23 cellular contexts compared by ENCODE assay signal in genomic region chr6:159871911-159872310, GRCh38. TPM values are rescaled to one million over a fixed set of nuclear protein-coding genes. Genes with fewer than 3 reads are reported as not detected.
DNase-seq lines count a peak whose midpoint lies in the region; ATAC-seq and TF ChIP-seq lines count a peak whose summit lies in the region.
"Had no signal": no experiment of that assay in that cellular context is flagged by ENCODE, and none has a peak within 500 bp of the region (broad histone marks: within the 10 kb centered on the region; RNA-seq: fewer than 3 reads in every experiment).

No MANE protein-coding gene starts in this region.

- no peak for ATAC-seq in IMR-90 (ENCODE audit: low read depth)
- ATAC-seq: body of pancreas, Right ventricle myocardium inferior had no signal

- H3K27me3 ChIP-seq in IMR-90 (ENCODE audit: control insufficient read depth, insufficient read depth, low read length) (peaks cover 6% of the 10 kb centered on the region; the same call in 1 of the 2 replicates), tibial artery (no peaks in the 10 kb centered on the region), GM23248 (replicated peaks; ENCODE audit: insufficient read depth) (no peaks in the 10 kb centered on the region; the same call in 1 of the 2 replicates)
- H3K27me3 ChIP-seq: body of pancreas had no signal

- no peak overlapping the region for H3K27ac ChIP-seq in IMR-90 (ENCODE audit: insufficient read depth, low read length)
- H3K27ac ChIP-seq in tibial artery: no peak overlapping the region
- H3K27ac ChIP-seq in GM23248: no peak overlapping the region
- H3K27ac ChIP-seq: body of pancreas, coronary artery had no signal

- H2BK120ac ChIP-seq in IMR-90 (ENCODE audit: low read depth, low read length): no peak overlapping the region

- H3F3A ChIP-seq in GM23248 (ENCODE audit: insufficient read depth): no peaks in the 10 kb centered on the region

- no peaks in the 10 kb centered on the region for H3K36me3 ChIP-seq in IMR-90 (ENCODE audit: control insufficient read depth, insufficient read depth, low read length)
- no peaks in the 10 kb centered on the region for H3K36me3 ChIP-seq in tibial artery
- no peaks in the 10 kb centered on the region for H3K36me3 ChIP-seq in GM23248 (ENCODE audit: low read depth)

- H3K9me1 ChIP-seq in IMR-90 (ENCODE audit: insufficient read depth, low read length): no peaks in the 10 kb centered on the region

- BruUV-seq in IMR-90 (replicated peaks; lab: Mats Ljungman, UMichigan): no TSS peak

- H3K4me2 ChIP-seq in IMR-90 (ENCODE audit: low read depth, low read length) (no peak overlapping the region), GM23248 (ENCODE audit: unreplicated experiment) (no peak overlapping the region)

- H3K9ac ChIP-seq in IMR-90 (ENCODE audit: low read depth, low read length): no peak overlapping the region
- no peak overlapping the region for H3K9ac ChIP-seq in GM23248

- H4K91ac ChIP-seq in IMR-90 (ENCODE audit: insufficient read depth, low read depth, low read length): no peak overlapping the region

- H3K23ac ChIP-seq in IMR-90 (ENCODE audit: low read depth, low read length): no peak overlapping the region

- H2AK5ac ChIP-seq in IMR-90 (ENCODE audit: low read depth, low read length): no peak overlapping the region

- TF ChIP-seq CTCF in IMR-90 (conservative IDR thresholded peaks at IDR 0.05; ENCODE audit: low read depth, low read length) (no peak), tibial artery (IDR thresholded peaks at IDR 0.05) (no peak)

- intact Hi-C loops in IMR-90 (cut with micrococcal nuclease): no loop called here
- intact Hi-C loops in tibial artery (cut with DNase I; ENCODE audit: low total_unique reads): no loop called here

- H2BK15ac ChIP-seq in IMR-90 (ENCODE audit: low read depth, low read length): no peak overlapping the region

- no CpG with 5 or more reads among the region's 5 CpGs for WGBS in IMR-90 (ENCODE audit: extremely low coverage in 2 of 2, insufficient read length in 1 of 2), 2 experiments
- 76% methylated on average over 5 of the region's 5 CpGs for WGBS in GM23248 (ENCODE audit: low coverage in 1 of 2, low lambda C conversion rate in 2 of 2, missing lambda C conversion rate in 2 of 2), 2 experiments

- H3K4me1 ChIP-seq in IMR-90 (ENCODE audit: control insufficient read depth, insufficient read depth, low read length) (no peaks in the 10 kb centered on the region), tibial artery (peaks cover 0 to 25% (median 7%) of the 10 kb centered on the region in 4 donors), GM23248 (ENCODE audit: insufficient read depth) (no peaks in the 10 kb centered on the region)
- H3K4me1 ChIP-seq: body of pancreas had no signal

- H3K9me3 ChIP-seq in IMR-90 (ENCODE audit: control insufficient read depth, insufficient read depth, low read length) (peaks cover 5% of the 10 kb centered on the region), tibial artery (no peaks in the 10 kb centered on the region), GM23248 (ENCODE audit: low read depth) (no peaks in the 10 kb centered on the region)
- H3K9me3 ChIP-seq: body of pancreas had no signal

- H4K5ac ChIP-seq in IMR-90 (ENCODE audit: low read depth, low read length): no peak overlapping the region

- no peak overlapping the region for H3K18ac ChIP-seq in IMR-90 (ENCODE audit: low read depth, low read length)

- H3K56ac ChIP-seq in IMR-90 (ENCODE audit: extremely low read depth, insufficient read depth, low read length): no peak overlapping the region

- no peak overlapping the region for H4K8ac ChIP-seq in IMR-90 (ENCODE audit: low read depth in 2 of 2, low read length in 2 of 2)

- no peaks in the 10 kb centered on the region for H3K79me2 ChIP-seq in GM23248 (ENCODE audit: insufficient read depth)

- no peaks in the 10 kb centered on the region for H4K20me1 ChIP-seq in IMR-90 (ENCODE audit: insufficient read depth, low read length)
- no peaks in the 10 kb centered on the region for H4K20me1 ChIP-seq in GM23248 (ENCODE audit: insufficient read depth)

- no peak overlapping the region for H2AFZ ChIP-seq in IMR-90 (replicated peaks; ENCODE audit: low read length, poor library complexity)
- no peak overlapping the region for H2AFZ ChIP-seq in GM23248

- no peak overlapping the region for H3K14ac ChIP-seq in IMR-90 (replicated peaks; ENCODE audit: low read depth, low read length)

- no peak overlapping the region for H3K4ac ChIP-seq in IMR-90 (ENCODE audit: low read depth, low read length)

- no peaks in the 10 kb centered on the region for H3K79me1 ChIP-seq in IMR-90 (ENCODE audit: low read depth in 1 of 2, low read length in 2 of 2)

- peak; percentile 53 for DNase-seq in activated CD8-positive, alpha-beta memory T cell treated with anti-CD3 and anti-CD28 coated beads for 24 hours
- DNase-seq in activated CD8-positive, alpha-beta memory T cell treated with anti-CD3 and anti-CD28 coated beads, Interleukin-2, amount 50 U/mL, for 48 hours: no peak
- peak; percentile 10 for DNase-seq in IMR-90
- DNase-seq in amniotic epithelial cell (ENCODE audit: low read depth): peak; percentile 41
- DNase-seq in putamen (ENCODE audit: low spot score): peak; percentile 35
- DNase-seq in tibial artery: no peak
- no peak for DNase-seq in GM23248
- no peak for DNase-seq in NCI-H1930 (lab: John Stamatoyannopoulos, UW)
- DNase-seq: ACHN; DMS153; mesenchymal stem cell; NCI-H187 treated with DMSO at 0.1 percent for 48 hours; stimulated activated naive CD4-positive, alpha-beta T cell treated with Interleukin-2 at 50 U/mL for 16 hours had no signal

- no peak overlapping the region for H2BK20ac ChIP-seq in IMR-90 (ENCODE audit: low read depth, low read length)

- H3K9me2 ChIP-seq in GM23248 (ENCODE audit: insufficient read depth): no peaks in the 10 kb centered on the region

- no peak overlapping the region for H2BK5ac ChIP-seq in IMR-90 (ENCODE audit: low read depth, low read length, poor library complexity, severe bottlenecking)

- H3K4me3 ChIP-seq in IMR-90 (ENCODE audit: insufficient read depth, low read depth, low read length) (no peak overlapping the region), tibial artery (no peak overlapping the region), GM23248 (no peak overlapping the region)
- H3K4me3 ChIP-seq: body of pancreas, coronary artery had no signal

- CTCF ChIA-PET in IMR-90 (lab: Yijun Ruan, JAX): no interaction called here

- in situ Hi-C loops in IMR-90 (cut with MboI; ENCODE audit: low sequenced_read_pairs): loop anchor here (25.0 kb wide), 1 partner anchor 590 kb away; no protein-coding TSS in a partner anchor
- in situ Hi-C loops in GM23248 (cut with MboI): no loop called here

- no peak for TF ChIP-seq POLR2A in IMR-90 (IDR thresholded peaks at IDR 0.05; ENCODE audit: low read depth, low read length)

- POLR2A ChIA-PET in IMR-90 (lab: Charles Lee; ENCODE audit: unreplicated experiment): no interaction called here

- no peak for TF ChIP-seq RAD21 in IMR-90 (IDR thresholded peaks at IDR 0.05; ENCODE audit: low read length)

- no peak overlapping the region for H2AK9ac ChIP-seq in IMR-90 (replicated peaks; ENCODE audit: low read depth, low read length, poor library complexity)

- dilution Hi-C loops in IMR-90 (cut with HindIII; ENCODE audit: low sequenced_read_pairs, unreplicated experiment): no loop called here

TF ChIP-seq in IMR-90, 13 proteins besides CTCF, POLR2A, EP300 and RAD21:
- no peak for TF ChIP-seq RCOR1 (IDR thresholded peaks at IDR 0.05; ENCODE audit: insufficient replicate concordance, low read length)
- TF ChIP-seq MAZ (IDR thresholded peaks at IDR 0.05; ENCODE audit: borderline replicate concordance, low read depth, low read length): no peak
- no peak for TF ChIP-seq BHLHE40 (IDR thresholded peaks at IDR 0.05; ENCODE audit: low read depth, low read length)
- no peak for TF ChIP-seq SMC3 (IDR thresholded peaks at IDR 0.05; ENCODE audit: low read depth, low read length)
- no peak for TF ChIP-seq USF2 (IDR thresholded peaks at IDR 0.05; ENCODE audit: low read depth, low read length)
- TF ChIP-seq, protein P1, sequence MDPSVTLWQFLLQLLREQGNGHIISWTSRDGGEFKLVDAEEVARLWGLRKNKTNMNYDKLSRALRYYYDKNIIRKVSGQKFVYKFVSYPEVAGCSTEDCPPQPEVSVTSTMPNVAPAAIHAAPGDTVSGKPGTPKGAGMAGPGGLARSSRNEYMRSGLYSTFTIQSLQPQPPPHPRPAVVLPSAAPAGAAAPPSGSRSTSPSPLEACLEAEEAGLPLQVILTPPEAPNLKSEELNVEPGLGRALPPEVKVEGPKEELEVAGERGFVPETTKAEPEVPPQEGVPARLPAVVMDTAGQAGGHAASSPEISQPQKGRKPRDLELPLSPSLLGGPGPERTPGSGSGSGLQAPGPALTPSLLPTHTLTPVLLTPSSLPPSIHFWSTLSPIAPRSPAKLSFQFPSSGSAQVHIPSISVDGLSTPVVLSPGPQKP (IDR thresholded peaks at IDR 0.05; ENCODE audit: borderline replicate concordance, low read depth, low read length): no peak
- TF ChIP-seq MXI1 (IDR thresholded peaks at IDR 0.05; ENCODE audit: borderline replicate concordance, low read depth, low read length): no peak
- TF ChIP-seq CEBPB (IDR thresholded peaks at IDR 0.05; ENCODE audit: low read depth, low read length): no peak
- no peak for TF ChIP-seq MAFK (IDR thresholded peaks at IDR 0.05; ENCODE audit: low read depth, low read length)
- no peak for TF ChIP-seq FOS (IDR thresholded peaks at IDR 0.05; ENCODE audit: low read depth, low read length)
- no peak for TF ChIP-seq RFX5 (IDR thresholded peaks at IDR 0.05; ENCODE audit: low read depth, low read length)
- TF ChIP-seq NFE2L2 (IDR thresholded peaks at IDR 0.05; ENCODE audit: low read depth, low read length): no peak
- TF ChIP-seq CHD1 (IDR thresholded peaks at IDR 0.05; ENCODE audit: low read depth, low read length): no peak
TF ChIP-seq in IMR-90: peak in this region for 0.

RNA-seq across cellular contexts. Expression of gene MAS1, which starts 18.9 kb away (rescaled TPM):
- not detected in 2 replicates for total RNA-seq in IMR-90 (2012; rRNA removed)
- polyA plus RNA-seq in IMR-90 (2012; rRNA removed) (under 0.01 TPM in 1 of 2 replicates, not detected in the other), GM23248 (2016; fragmentation: Nextera tagmentation; extraction: Ambion mirVana) (not detected in 2 replicates)
- polyA plus RNA-seq in IMR-90 (2012; cell fraction: cytosol; rRNA removed): not detected in 2 replicates
- polyA plus RNA-seq in IMR-90 (2012; cell fraction: nucleus; rRNA removed; ENCODE audit: low replicate concordance): not detected in 2 replicates
- not detected in 2 replicates for total RNA-seq in GM23248 (2014; rRNA removed; shearing (Covaris generic))
- total RNA-seq: activated CD8-positive, alpha-beta memory T cell treated with anti-CD3 and anti-CD28 coated beads for 36 hours; body of pancreas; H1; kidney epithelial cell; NCI-H460; progenitor cell of endocrine pancreas; Right ventricle myocardium inferior; ureter had no signal
- polyA plus RNA-seq: neural cell had no signal

Comparison
In these comparisons a context has a peak if more than half of its experiments do, and no peak if none do; other contexts are left out.
1. DNase-seq: peak in activated CD8-positive, alpha-beta memory T cell treated with anti-CD3 and anti-CD28 coated beads for 24 hours (single experiment), IMR-90 (single experiment), amniotic epithelial cell (single experiment) and putamen (single experiment); none in activated CD8-positive, alpha-beta memory T cell treated with anti-CD3 and anti-CD28 coated beads, Interleukin-2, amount 50 U/mL, for 48 hours (single experiment), tibial artery (0 of 2), GM23248 (single experiment) and NCI-H1930 (0 of 2).